Comparison of ENCODE assay signal across 16 cellular contexts in genomic region chr12:10384191-10384590, GRCh38. TPM values are rescaled to one million over a fixed set of nuclear protein-coding genes. Genes with fewer than 3 reads are reported as not detected.
"Had no signal": no experiment of that assay in that cellular context is flagged by ENCODE, and none has a peak within 500 bp of the region (broad histone marks: within the 10 kb centered on the region; RNA-seq: fewer than 3 reads in every experiment).

No MANE protein-coding gene starts in this region.

- H3K27ac ChIP-seq: stomach, testis, upper lobe of left lung had no signal

- DNase-seq: activated CD4-positive, alpha-beta memory T cell treated with anti-CD3 and anti-CD28 coated beads, Interleukin-2, amount 10 ng/mL, durations not matched to agents 7 days and 5 days; activated CD4-positive, alpha-beta T cell treated with anti-CD3 and anti-CD28 coated beads for 4 hours; activated effector memory CD4-positive, alpha-beta T cell treated with anti-CD3 and anti-CD28 coated beads, Interleukin-2, amount 50 U/mL, for 16 hours; aorta; islet precursor cell; mucosa of descending colon; nucleus accumbens; stimulated activated CD4-positive, alpha-beta T cell treated with anti-CD3 and anti-CD28 coated beads, Interleukin-4, amount 100 ng/mL, for 24 hours; stomach; testis; upper lobe of left lung had no signal

- H3K9me3 ChIP-seq: mucosa of descending colon, stomach, testis, upper lobe of left lung had no signal

- H3K4me1 ChIP-seq: stomach, testis, upper lobe of left lung had no signal

- H3K36me3 ChIP-seq: stomach, upper lobe of left lung had no signal

- H3K4me3 Mint-ChIP-seq: activated CD4-positive, alpha-beta memory T cell treated with anti-CD3 and anti-CD28 coated beads, Interleukin-2, amount 10 ng/mL, durations not matched to agents 7 days and 5 days; nephron; T-helper 1 cell treated with Interleukin-12 subunit alpha and Interleukin-12 subunit beta and Interleukin-4 antibody, amounts not matched to agents 30 μg/mL and 1 μg/mL, for 36 hours had no signal

- H3K27me3 ChIP-seq: stomach, testis, upper lobe of left lung had no signal

- H3K4me3 ChIP-seq: mucosa of descending colon, stomach, testis, upper lobe of left lung had no signal

- H3K4me1 Mint-ChIP-seq: activated CD4-positive, alpha-beta memory T cell treated with anti-CD3 and anti-CD28 coated beads, Interleukin-2, amount 10 ng/mL, durations not matched to agents 7 days and 5 days; nephron had no signal

- H3K27ac Mint-ChIP-seq: activated CD4-positive, alpha-beta memory T cell treated with anti-CD3 and anti-CD28 coated beads, Interleukin-2, amount 10 ng/mL, durations not matched to agents 7 days and 5 days; nephron; T-helper 1 cell treated with Interleukin-12 subunit alpha and Interleukin-12 subunit beta and Interleukin-4 antibody, amounts not matched to agents 30 μg/mL and 1 μg/mL, for 36 hours had no signal

- H3K9me3 Mint-ChIP-seq: activated CD4-positive, alpha-beta memory T cell treated with anti-CD3 and anti-CD28 coated beads, Interleukin-2, amount 10 ng/mL, durations not matched to agents 7 days and 5 days; T-helper 1 cell treated with Interleukin-12 subunit alpha and Interleukin-12 subunit beta and Interleukin-4 antibody, amounts not matched to agents 30 μg/mL and 1 μg/mL, for 36 hours had no signal

- ATAC-seq: mucosa of descending colon had no signal

RNA-seq across cellular contexts. Expression of gene KLRK1, which starts 5.7 kb away (rescaled TPM):
- total RNA-seq: dermis microvascular lymphatic vessel endothelial cell had no signal

RNA-seq across cellular contexts. Expression of gene KLRC4, which starts 25.4 kb away (rescaled TPM):
- total RNA-seq: activated CD4-positive, alpha-beta memory T cell treated with anti-CD3 and anti-CD28 coated beads, Interleukin-2, amount 10 ng/mL, durations not matched to agents 7 days and 5 days; dermis microvascular lymphatic vessel endothelial cell; posterior vena cava; skeletal muscle tissue; testis had no signal

RNA-seq across cellular contexts. Expression of gene KLRC3, which starts 36.2 kb away (rescaled TPM):
- total RNA-seq: activated CD4-positive, alpha-beta memory T cell treated with anti-CD3 and anti-CD28 coated beads, Interleukin-2, amount 10 ng/mL, durations not matched to agents 7 days and 5 days; aorta; dermis microvascular lymphatic vessel endothelial cell; posterior vena cava; skeletal muscle tissue had no signal
- polyA plus RNA-seq: aorta had no signal

RNA-seq across cellular contexts. Expression of gene KLRC2, which starts 51.6 kb away (rescaled TPM):
- total RNA-seq: activated CD4-positive, alpha-beta memory T cell treated with anti-CD3 and anti-CD28 coated beads, Interleukin-2, amount 10 ng/mL, durations not matched to agents 7 days and 5 days; dermis microvascular lymphatic vessel endothelial cell had no signal
